In genomic region chr6:135053433-135053832, GRCh38 we compare ENCODE assay signal across 9 cellular contexts. TPM values are rescaled to one million over a fixed set of nuclear protein-coding genes. Genes with fewer than 3 reads are reported as not detected.
DNase-seq lines count a peak whose midpoint lies in the region; ATAC-seq and TF ChIP-seq lines count a peak whose summit lies in the region.
"Had no signal": no experiment of that assay in that cellular context is flagged by ENCODE, and none has a peak within 500 bp of the region (broad histone marks: within the 10 kb centered on the region; RNA-seq: fewer than 3 reads in every experiment).

No MANE protein-coding gene starts in this region.

- CTCF ChIA-PET in HEK293 (lab: Yijun Ruan, JAX) (no interaction called here), T-cell (lab: Charles Lee) (interaction anchor here in 1 of 2 donors (1.8 kb wide), 1 partner anchor 131 kb away, joined by 7 read pairs; no protein-coding TSS in a partner anchor)

- H3K9me3 Mint-ChIP-seq in T-cell = no peaks in the 10 kb centered on the region

- no peaks in the 10 kb centered on the region for H3K9me3 ChIP-seq in HEK293 (ENCODE audit: control insufficient read depth, insufficient read depth, low read depth, low read length)
- H3K9me3 ChIP-seq in fibroblast of lung (ENCODE audit: control insufficient read depth, insufficient read depth, low read depth, low read length) = no peaks in the 10 kb centered on the region
- no peaks in the 10 kb centered on the region for H3K9me3 ChIP-seq in skeletal muscle satellite cell (replicated peaks; ENCODE audit: low read length)

- H3K27ac ChIP-seq in HEK293 (ENCODE audit: extremely low read depth, low read depth, low read length) (no peak overlapping the region), fibroblast of lung (ENCODE audit: insufficient read depth, low read length) (no peak overlapping the region)

- H3K9ac ChIP-seq in fibroblast of lung (ENCODE audit: insufficient read depth, low read length) = no peak overlapping the region
- peak overlapping the region; percentile 97 for H3K9ac ChIP-seq in skeletal muscle satellite cell (ENCODE audit: low read depth, low read length)

- H3K27me3 ChIP-seq in fibroblast of lung (ENCODE audit: control insufficient read depth, insufficient read depth, low read length) (no peaks in the 10 kb centered on the region), skeletal muscle satellite cell (ENCODE audit: control insufficient read depth, insufficient read depth, low read length) (no peaks in the 10 kb centered on the region)

- peaks cover 51% of the 10 kb centered on the region for H3K79me2 ChIP-seq in fibroblast of lung (ENCODE audit: control insufficient read depth, insufficient read depth, low read length)

- H4K20me1 ChIP-seq in fibroblast of lung (ENCODE audit: control insufficient read depth, extremely low read depth, insufficient read depth, low read length) = no peaks in the 10 kb centered on the region

- H3K27me3 Mint-ChIP-seq in T-cell = no peaks in the 10 kb centered on the region

- H3K4me1 ChIP-seq in HEK293 (ENCODE audit: control insufficient read depth, insufficient read depth, low read length) (peaks cover 5% of the 10 kb centered on the region; the same call in 1 of the 2 replicates), fibroblast of lung (ENCODE audit: control insufficient read depth, extremely low read depth, insufficient read depth, low read length) (peaks cover 6% of the 10 kb centered on the region), skeletal muscle satellite cell (ENCODE audit: control insufficient read depth, insufficient read depth, low read length) (peaks cover 13% of the 10 kb centered on the region)

- no peak overlapping the region for H2AFZ ChIP-seq in fibroblast of lung (ENCODE audit: low read length)

- ATAC-seq in T-cell (replicated peaks in 1 of 4) (no peak), GM19463 (IDR thresholded peaks at IDR 0.05; ENCODE audit: unreplicated experiment) (no peak), GM21576 (IDR thresholded peaks at IDR 0.05; ENCODE audit: unreplicated experiment) (no peak)

- DNase-seq in T-cell = no peak
- no peak for DNase-seq in fibroblast of lung (ENCODE audit: low read depth in 2 of 2)
- DNase-seq in kidney glomerular epithelial cell (lab: John Stamatoyannopoulos, UW) = no peak
- no peak for DNase-seq in GOT3 (lab: John Stamatoyannopoulos, UW)
- DNase-seq: effector CD4-positive, alpha-beta T cell had no signal

- peaks cover 50 to 52% (median 50%) of the 10 kb centered on the region in 3 donors for H3K4me1 Mint-ChIP-seq in T-cell

- peak overlapping the region; percentile 94 for H3K4me2 ChIP-seq in fibroblast of lung (ENCODE audit: extremely low read depth, insufficient read depth, low read length)
- H3K4me2 ChIP-seq in skeletal muscle satellite cell (ENCODE audit: low read length) = peak overlapping the region; percentile 88

- H3K36me3 ChIP-seq in HEK293 (ENCODE audit: control insufficient read depth in 2 of 2, insufficient read depth in 1 of 2, low read length in 2 of 2) = peaks cover 8 to 15% of the 10 kb centered on the region in 2 experiments; a peak in 2 of 3 replicates
- peaks cover 2% of the 10 kb centered on the region for H3K36me3 ChIP-seq in fibroblast of lung (ENCODE audit: control insufficient read depth, insufficient read depth, low read length)
- no peaks in the 10 kb centered on the region for H3K36me3 ChIP-seq in skeletal muscle satellite cell (ENCODE audit: insufficient read depth, low read length)

- H3K36me3 Mint-ChIP-seq in T-cell = peaks cover 22% of the 10 kb centered on the region

- no peak for TF ChIP-seq CTCF in HEK293 (tag by site-specific recombination; IDR thresholded peaks at IDR 0.05)
- TF ChIP-seq CTCF in fibroblast of lung (conservative IDR thresholded peaks at IDR 0.05 in 1 of 2, IDR thresholded peaks at IDR 0.05 in 1 of 2; ENCODE audit: low read depth in 1 of 2, low read length in 2 of 2) = no peak

- peak overlapping the region; percentile 89 to 98 for H3K27ac Mint-ChIP-seq in T-cell

- POLR2A ChIA-PET in HEK293 (lab: Yijun Ruan, JAX) (no interaction called here), T-cell (lab: Charles Lee) (interaction anchor here in 1 of 2 donors (1.0 kb wide), 1 partner anchor 33 kb away, joined by 6 read pairs; no protein-coding TSS in a partner anchor)

- H3K4me3 Mint-ChIP-seq in T-cell = peak overlapping the region; percentile 92 to 100 (median 99)

- H3K4me3 ChIP-seq in HEK293 (ENCODE audit: low read depth, low read length) = peak overlapping the region; percentile 91
- peak overlapping the region; percentile 67 to 93 (median 70) for H3K4me3 ChIP-seq in fibroblast of lung (replicated peaks in 1 of 4; ENCODE audit: control extremely low read depth in 1 of 4, insufficient read depth in 1 of 4, low read depth in 3 of 4, low read length in 4 of 4)
- H3K4me3 ChIP-seq in skeletal muscle satellite cell (ENCODE audit: low read length) = peak overlapping the region; percentile 91

TF ChIP-seq in HEK293, 187 proteins besides CTCF, POLR2A, EP300 and RAD21:
- no peak for TF ChIP-seq HOXC10 (CRISPR knock-in tag; IDR thresholded peaks at IDR 0.05)
TF ChIP-seq in HEK293: peak in this region for 0.

RNA-seq across cellular contexts. Expression of gene HBS1L, which starts 1.2 kb away (rescaled TPM):
- total RNA-seq in T-cell (100 to 1,000 TPM in 1 of 5 donors, 10 to 100 TPM in 4; 51.4 to 112 (median 69.7) TPM), fibroblast of lung (88.6 and 118 TPM in 2 replicates)
- polyA plus RNA-seq in fibroblast of lung = 100 and 106 TPM in 2 replicates
- polyA plus RNA-seq in fibroblast of lung (2012) = 64.9 and 71.8 TPM in 2 replicates
- 7.9 and 26.9 TPM in 2 replicates for polyA minus RNA-seq in fibroblast of lung (ENCODE audit: low replicate concordance)
- 69.0 and 69.5 TPM in 2 replicates for total RNA-seq in skeletal muscle satellite cell (2012; rRNA removed)
